13 cellular contexts compared by ENCODE assay signal in the genomic region with DNA sequence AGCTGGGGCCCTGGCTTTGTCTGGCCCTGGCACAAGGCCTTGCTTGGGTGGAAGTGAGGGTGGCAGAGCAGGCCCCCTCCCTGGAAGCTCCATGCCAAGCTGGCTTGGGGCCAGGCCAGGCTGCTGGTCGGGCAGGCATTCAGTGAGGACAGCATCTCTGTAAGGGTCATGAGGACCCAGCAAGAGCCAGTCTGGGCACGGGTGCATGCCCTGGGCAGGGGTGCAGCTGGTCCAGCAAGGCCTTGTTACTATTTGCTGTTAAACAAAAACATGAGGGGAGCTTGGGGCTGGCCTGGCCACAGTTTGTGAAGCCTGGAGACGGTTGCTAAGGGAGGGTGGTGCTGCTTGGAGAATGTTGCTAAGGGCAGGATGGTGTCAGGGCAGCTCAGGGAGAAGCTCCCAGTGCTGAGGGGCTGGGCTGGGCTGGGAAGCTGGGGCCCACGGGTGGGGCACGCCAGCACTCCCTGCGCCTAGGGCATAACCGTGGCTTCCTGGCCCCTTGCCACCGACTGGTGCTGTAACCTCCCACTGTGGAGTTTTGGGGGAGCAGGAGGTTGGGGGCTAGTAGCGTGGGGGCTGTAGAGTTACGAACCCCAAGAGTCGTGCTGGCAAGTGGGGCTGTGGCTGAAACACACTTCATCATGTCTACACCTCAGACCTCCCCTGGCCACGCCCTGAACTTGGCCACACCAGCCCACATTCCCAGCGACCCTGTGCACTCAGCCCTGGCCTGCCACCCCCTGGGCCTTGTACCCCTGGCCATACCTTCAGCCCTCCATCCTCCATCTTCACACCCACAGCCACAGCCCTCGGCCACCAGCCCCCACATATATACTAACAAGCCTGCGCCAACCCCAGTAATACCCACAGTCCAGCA. TPM values are rescaled to one million over a fixed set of nuclear protein-coding genes. Genes with fewer than 3 reads are reported as not detected.
DNase-seq lines count a peak whose midpoint lies in the region; ATAC-seq and TF ChIP-seq lines count a peak whose summit lies in the region.
"Had no signal": no experiment of that assay in that cellular context is flagged by ENCODE, and none has a peak within 500 bp of the region (broad histone marks: within the 10 kb centered on the region; RNA-seq: fewer than 3 reads in every experiment).

No MANE protein-coding gene starts in this region.

- peak overlapping the region; percentile 73 to 85 (median 82) for H3K9ac ChIP-seq in skeletal muscle tissue (ENCODE audit: low read depth in 1 of 3, low read length in 3 of 3)
- H3K9ac ChIP-seq: parathyroid adenoma had no signal

- CTCF ChIA-PET in RWPE1 (lab: Yijun Ruan, JAX): no interaction called here

- H3K36me3 Mint-ChIP-seq in activated T-helper 17 cell treated with anti-CD3 and anti-CD28 coated beads, Interleukin-2, amount 50 U/mL, for 72 hours (ENCODE audit: low read depth): no peaks in the 10 kb centered on the region

- no peaks in the 10 kb centered on the region for H3K9me3 Mint-ChIP-seq in activated T-helper 17 cell treated with anti-CD3 and anti-CD28 coated beads, Interleukin-2, amount 50 U/mL, for 72 hours
- H3K9me3 Mint-ChIP-seq: GM23338 had no signal

- no peak overlapping the region for H3K4me3 Mint-ChIP-seq in activated T-helper 17 cell treated with anti-CD3 and anti-CD28 coated beads, Interleukin-2, amount 50 U/mL, for 72 hours
- H3K4me3 Mint-ChIP-seq: GM23338 had no signal

- H3K4me1 Mint-ChIP-seq in activated T-helper 17 cell treated with anti-CD3 and anti-CD28 coated beads, Interleukin-2, amount 50 U/mL, for 72 hours: peaks cover 9% of the 10 kb centered on the region

- H3K36me3 ChIP-seq in skeletal muscle tissue (ENCODE audit: control insufficient read depth in 3 of 3, insufficient read depth in 3 of 3, low read length in 3 of 3): no peaks in the 10 kb centered on the region

- H3K4me3 ChIP-seq in skeletal muscle tissue (ENCODE audit: low read length in 3 of 3): peak overlapping the region; percentile 79 to 83 (median 82)
- H3K4me3 ChIP-seq: A549, GM23338 had no signal

- no peaks in the 10 kb centered on the region for H3K27me3 ChIP-seq in skeletal muscle tissue (ENCODE audit: control insufficient read depth in 3 of 3, insufficient read depth in 3 of 3, low read length in 3 of 3)

- no peak for TF ChIP-seq CTCF in RWPE1 (conservative IDR thresholded peaks at IDR 0.05; ENCODE audit: low read depth)

- no peaks in the 10 kb centered on the region for H3K9me3 ChIP-seq in skeletal muscle tissue (ENCODE audit: control insufficient read depth in 3 of 3, low read length in 3 of 3)
- H3K9me3 ChIP-seq: A549 had no signal

- no peak for TF ChIP-seq POLR2A in GM18505 (IDR thresholded peaks at IDR 0.05; ENCODE audit: borderline replicate concordance, extremely low read depth, insufficient read depth, insufficient read length)

- H3K27ac Mint-ChIP-seq in activated T-helper 17 cell treated with anti-CD3 and anti-CD28 coated beads, Interleukin-2, amount 50 U/mL, for 72 hours: no peak overlapping the region
- H3K27ac Mint-ChIP-seq: GM23338 had no signal

- peaks cover 61 to 67% (median 66%) of the 10 kb centered on the region in 3 donors for H3K4me1 ChIP-seq in skeletal muscle tissue (ENCODE audit: control insufficient read depth in 3 of 3, insufficient read depth in 3 of 3, low read length in 3 of 3)

- ATAC-seq in activated T-helper 17 cell treated with anti-CD3 and anti-CD28 coated beads, Interleukin-2, amount 50 U/mL, for 72 hours (replicated peaks): no peak
- ATAC-seq in HG02610 (IDR thresholded peaks at IDR 0.05; ENCODE audit: unreplicated experiment) (no peak), GM18505 (IDR thresholded peaks at IDR 0.05; ENCODE audit: unreplicated experiment) (no peak)
- ATAC-seq: GM23338 had no signal

- H3K27ac ChIP-seq in RWPE1: peak overlapping the region; percentile 34
- peak overlapping the region; percentile 80 for H3K27ac ChIP-seq in skeletal muscle tissue (ENCODE audit: low read depth, low read length)
- H3K27ac ChIP-seq: A549, parathyroid adenoma had no signal

- POLR2A ChIA-PET in RWPE1 (lab: Yijun Ruan, JAX; ENCODE audit: low non-redundant PET): interaction anchor here (0.6 kb wide), 1 partner anchor 98 kb away, joined by 4 read pairs; no protein-coding TSS in a partner anchor

- DNase-seq in NCI-H1092 treated with DMSO at 0.1 percent for 48 hours (lab: John Stamatoyannopoulos, UW) (peak; percentile 60), NCI-H1092 (lab: John Stamatoyannopoulos, UW) (no peak), RWPE1 (ENCODE audit: low spot score) (no peak), hippocampal formation (lab: John Stamatoyannopoulos, UW) (peak; percentile 96 to 98)
- DNase-seq: activated CD4-positive, alpha-beta T cell treated with anti-CD3 and anti-CD28 coated beads, Interleukin-2, amount 50 U/mL, for 4 hours; OCI-M1 had no signal

- peaks cover 20% of the 10 kb centered on the region for H3K27me3 Mint-ChIP-seq in activated T-helper 17 cell treated with anti-CD3 and anti-CD28 coated beads, Interleukin-2, amount 50 U/mL, for 72 hours

RNA-seq across cellular contexts. Expression of a gene that starts 1.6 kb away (rescaled TPM):
- total RNA-seq in skeletal muscle tissue: 135 TPM
- under 1 TPM in 1 of 2 donors, not detected in 1; 0.19 TPM for total RNA-seq in activated T-helper 17 cell treated with anti-CD3 and anti-CD28 coated beads, Interleukin-2, amount 50 U/mL, for 72 hours

RNA-seq across cellular contexts. Expression of a gene that starts 24.6 kb away (rescaled TPM):
- 11.5 TPM for total RNA-seq in skeletal muscle tissue
- total RNA-seq in activated T-helper 17 cell treated with anti-CD3 and anti-CD28 coated beads, Interleukin-2, amount 50 U/mL, for 72 hours: under 1 TPM; 0.52 to 0.74 TPM

RNA-seq across cellular contexts. Expression of a gene that starts 39.3 kb away (rescaled TPM):
- total RNA-seq in skeletal muscle tissue: 2.6 TPM
- total RNA-seq in activated T-helper 17 cell treated with anti-CD3 and anti-CD28 coated beads, Interleukin-2, amount 50 U/mL, for 72 hours: 1 to 10 TPM in 1 of 2 donors, under 1 TPM in 1; 0.21 to 1.4 TPM

Comparison
In these comparisons a context has a peak if more than half of its experiments do, and no peak if none do; other contexts are left out.
1. DNase-seq: peak in NCI-H1092 treated with DMSO at 0.1 percent for 48 hours (single experiment) and hippocampal formation (2 of 2); none in NCI-H1092 (single experiment) and RWPE1 (single experiment).
2. RNA of a gene that starts 1.6 kb away (total RNA-seq): 135 TPM in skeletal muscle tissue (single experiment); 0.19 TPM in activated T-helper 17 cell treated with anti-CD3 and anti-CD28 coated beads, Interleukin-2, amount 50 U/mL, for 72 hours; every median in the first group is over 100 times any median in the second.